Comparison of ENCODE assay signal across 8 cellular contexts in genomic region chr14:79011091-79011919, GRCh38.
DNase-seq lines count a peak whose midpoint lies in the region; ATAC-seq and TF ChIP-seq lines count a peak whose summit lies in the region.

No MANE protein-coding gene starts in this region.

- intact Hi-C loops in naive thymus-derived CD4-positive, alpha-beta T cell (cut with micrococcal nuclease): loop anchor here in 1 of 2 donors (5.0 kb wide), 1 partner anchor 1841 kb away; no protein-coding TSS in a partner anchor

- CTCF ChIA-PET in naive thymus-derived CD4-positive, alpha-beta T cell (lab: Charles Lee): interaction anchor here (0.6 kb wide), 1 partner anchor 1237 kb away, joined by 3 read pairs; no protein-coding TSS in a partner anchor

- peaks cover 18% of the 10 kb centered on the region for H3K4me1 ChIP-seq in ACC112 (ENCODE audit: control insufficient read depth, insufficient read depth, low read length, unreplicated experiment)
- no peaks in the 10 kb centered on the region for H3K4me1 ChIP-seq in naive thymus-derived CD4-positive, alpha-beta T cell (ENCODE audit: control insufficient read depth in 2 of 2, insufficient read depth in 2 of 2, low read length in 2 of 2)

- H3K27me3 ChIP-seq in ACC112 (ENCODE audit: insufficient read depth, low read length): no peaks in the 10 kb centered on the region
- no peaks in the 10 kb centered on the region for H3K27me3 ChIP-seq in naive thymus-derived CD4-positive, alpha-beta T cell (ENCODE audit: control insufficient read depth in 2 of 2, insufficient read depth in 2 of 2, low read length in 2 of 2)

- no peak overlapping the region for H3K27ac Mint-ChIP-seq in naive thymus-derived CD4-positive, alpha-beta T cell

- peak; percentile 45 for DNase-seq in GM12865 (ENCODE audit: low read depth)
- peak; percentile 68 for DNase-seq in NCI-H226
- DNase-seq in cerebellum (ENCODE audit: low spot score): peak; percentile 46
- DNase-seq in myocyte (ENCODE audit: low read depth): peak; percentile 65
- no peak for DNase-seq in naive thymus-derived CD4-positive, alpha-beta T cell
- no peak for DNase-seq in UCSD-AML1 (lab: John Stamatoyannopoulos, UW; ENCODE audit: unreplicated experiment)
- no peak for DNase-seq in activated CD4-positive, alpha-beta T cell treated with anti-CD3 and anti-CD28 coated beads for 1 hour

- H3K79me2 ChIP-seq in ACC112 (ENCODE audit: control insufficient read depth, insufficient read depth, low read length, unreplicated experiment): no peaks in the 10 kb centered on the region

- no peaks in the 10 kb centered on the region for H3K36me3 ChIP-seq in ACC112 (ENCODE audit: insufficient read depth, low read length)
- H3K36me3 ChIP-seq in naive thymus-derived CD4-positive, alpha-beta T cell (ENCODE audit: control insufficient read depth in 2 of 3, insufficient read depth in 3 of 3, low read length in 3 of 3): no peaks in the 10 kb centered on the region

- H3K4me1 Mint-ChIP-seq in naive thymus-derived CD4-positive, alpha-beta T cell: no peaks in the 10 kb centered on the region

- no peaks in the 10 kb centered on the region for H3K36me3 Mint-ChIP-seq in naive thymus-derived CD4-positive, alpha-beta T cell

- peaks cover 0 to 7% (median 0%) of the 10 kb centered on the region in 11 donors for H3K9me3 Mint-ChIP-seq in naive thymus-derived CD4-positive, alpha-beta T cell

- POLR2A ChIA-PET in naive thymus-derived CD4-positive, alpha-beta T cell (lab: Charles Lee): no interaction called here

- no peaks in the 10 kb centered on the region for H3K9me3 ChIP-seq in naive thymus-derived CD4-positive, alpha-beta T cell (ENCODE audit: control insufficient read depth in 2 of 3, low read length in 3 of 3)

- peak overlapping the region; percentile 74 for H2AFZ ChIP-seq in ACC112 (ENCODE audit: low read length, unreplicated experiment)

- no peak for ATAC-seq in naive thymus-derived CD4-positive, alpha-beta T cell

- H3K4me3 ChIP-seq in ACC112 (ENCODE audit: low read depth, low read length) (peak overlapping the region; percentile 54), GM12865 (ENCODE audit: low read depth, low read length) (no peak overlapping the region)
- H3K4me3 ChIP-seq in naive thymus-derived CD4-positive, alpha-beta T cell (ENCODE audit: low read length): no peak overlapping the region

- H3K4me3 Mint-ChIP-seq in naive thymus-derived CD4-positive, alpha-beta T cell: no peak overlapping the region

- TF ChIP-seq CTCF in GM12865 (IDR thresholded peaks at IDR 0.05; ENCODE audit: insufficient read depth, low read depth, low read length, missing control alignments): peak; percentile 29

- H3K27ac ChIP-seq in ACC112 (ENCODE audit: low read depth, low read length): peak overlapping the region; percentile 88
- H3K27ac ChIP-seq in naive thymus-derived CD4-positive, alpha-beta T cell (ENCODE audit: low read depth, low read length): no peak overlapping the region

- peaks cover 0 to 13% (median 0%) of the 10 kb centered on the region in 5 donors for H3K27me3 Mint-ChIP-seq in naive thymus-derived CD4-positive, alpha-beta T cell

Comparison
In these comparisons a context has a peak if more than half of its experiments do, and no peak if none do; other contexts are left out.
1. DNase-seq: peak in GM12865 (single experiment), NCI-H226 (single experiment), cerebellum (single experiment) and myocyte (single experiment); none in naive thymus-derived CD4-positive, alpha-beta T cell (0 of 9), UCSD-AML1 (single experiment) and activated CD4-positive, alpha-beta T cell treated with anti-CD3 and anti-CD28 coated beads for 1 hour (single experiment).